ENCODE assay signal across 1 cellular context in genomic region chr17:7324438-7324779, GRCh38.
A peak's percentile ranks its signal among the peaks of the same experiment; 100 is the strongest.
TF ChIP-seq lines count a peak whose summit lies in the region.

No MANE protein-coding gene starts in this region.

TF ChIP-seq in GM23338, 12 proteins besides CTCF, POLR2A, EP300 and RAD21:
- TF ChIP-seq ZNF114 (CRISPR knock-in tag; IDR thresholded peaks at IDR 0.05) (no peak), ZNF331 (CRISPR knock-in tag; IDR thresholded peaks at IDR 0.05; ENCODE audit: low read depth) (no peak), JUNB (IDR thresholded peaks at IDR 0.05; ENCODE audit: unreplicated experiment) (no peak), POLR2AphosphoS5 (IDR thresholded peaks at IDR 0.05; ENCODE audit: low read depth) (0 out of 2 replicates have a peak, but pooled peaks have one; percentile 11), EZH2phosphoT487 (IDR thresholded peaks at IDR 0.05; ENCODE audit: unreplicated experiment) (no peak), CREB1 (CRISPR knock-in tag; IDR thresholded peaks at IDR 0.05; ENCODE audit: low read depth) (no peak)
- TF ChIP-seq, protein P1, sequence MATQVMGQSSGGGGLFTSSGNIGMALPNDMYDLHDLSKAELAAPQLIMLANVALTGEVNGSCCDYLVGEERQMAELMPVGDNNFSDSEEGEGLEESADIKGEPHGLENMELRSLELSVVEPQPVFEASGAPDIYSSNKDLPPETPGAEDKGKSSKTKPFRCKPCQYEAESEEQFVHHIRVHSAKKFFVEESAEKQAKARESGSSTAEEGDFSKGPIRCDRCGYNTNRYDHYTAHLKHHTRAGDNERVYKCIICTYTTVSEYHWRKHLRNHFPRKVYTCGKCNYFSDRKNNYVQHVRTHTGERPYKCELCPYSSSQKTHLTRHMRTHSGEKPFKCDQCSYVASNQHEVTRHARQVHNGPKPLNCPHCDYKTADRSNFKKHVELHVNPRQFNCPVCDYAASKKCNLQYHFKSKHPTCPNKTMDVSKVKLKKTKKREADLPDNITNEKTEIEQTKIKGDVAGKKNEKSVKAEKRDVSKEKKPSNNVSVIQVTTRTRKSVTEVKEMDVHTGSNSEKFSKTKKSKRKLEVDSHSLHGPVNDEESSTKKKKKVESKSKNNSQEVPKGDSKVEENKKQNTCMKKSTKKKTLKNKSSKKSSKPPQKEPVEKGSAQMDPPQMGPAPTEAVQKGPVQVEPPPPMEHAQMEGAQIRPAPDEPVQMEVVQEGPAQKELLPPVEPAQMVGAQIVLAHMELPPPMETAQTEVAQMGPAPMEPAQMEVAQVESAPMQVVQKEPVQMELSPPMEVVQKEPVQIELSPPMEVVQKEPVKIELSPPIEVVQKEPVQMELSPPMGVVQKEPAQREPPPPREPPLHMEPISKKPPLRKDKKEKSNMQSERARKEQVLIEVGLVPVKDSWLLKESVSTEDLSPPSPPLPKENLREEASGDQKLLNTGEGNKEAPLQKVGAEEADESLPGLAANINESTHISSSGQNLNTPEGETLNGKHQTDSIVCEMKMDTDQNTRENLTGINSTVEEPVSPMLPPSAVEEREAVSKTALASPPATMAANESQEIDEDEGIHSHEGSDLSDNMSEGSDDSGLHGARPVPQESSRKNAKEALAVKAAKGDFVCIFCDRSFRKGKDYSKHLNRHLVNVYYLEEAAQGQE (IDR thresholded peaks at IDR 0.05; ENCODE audit: unreplicated experiment), result no peak
- TF ChIP-seq, protein P2, sequence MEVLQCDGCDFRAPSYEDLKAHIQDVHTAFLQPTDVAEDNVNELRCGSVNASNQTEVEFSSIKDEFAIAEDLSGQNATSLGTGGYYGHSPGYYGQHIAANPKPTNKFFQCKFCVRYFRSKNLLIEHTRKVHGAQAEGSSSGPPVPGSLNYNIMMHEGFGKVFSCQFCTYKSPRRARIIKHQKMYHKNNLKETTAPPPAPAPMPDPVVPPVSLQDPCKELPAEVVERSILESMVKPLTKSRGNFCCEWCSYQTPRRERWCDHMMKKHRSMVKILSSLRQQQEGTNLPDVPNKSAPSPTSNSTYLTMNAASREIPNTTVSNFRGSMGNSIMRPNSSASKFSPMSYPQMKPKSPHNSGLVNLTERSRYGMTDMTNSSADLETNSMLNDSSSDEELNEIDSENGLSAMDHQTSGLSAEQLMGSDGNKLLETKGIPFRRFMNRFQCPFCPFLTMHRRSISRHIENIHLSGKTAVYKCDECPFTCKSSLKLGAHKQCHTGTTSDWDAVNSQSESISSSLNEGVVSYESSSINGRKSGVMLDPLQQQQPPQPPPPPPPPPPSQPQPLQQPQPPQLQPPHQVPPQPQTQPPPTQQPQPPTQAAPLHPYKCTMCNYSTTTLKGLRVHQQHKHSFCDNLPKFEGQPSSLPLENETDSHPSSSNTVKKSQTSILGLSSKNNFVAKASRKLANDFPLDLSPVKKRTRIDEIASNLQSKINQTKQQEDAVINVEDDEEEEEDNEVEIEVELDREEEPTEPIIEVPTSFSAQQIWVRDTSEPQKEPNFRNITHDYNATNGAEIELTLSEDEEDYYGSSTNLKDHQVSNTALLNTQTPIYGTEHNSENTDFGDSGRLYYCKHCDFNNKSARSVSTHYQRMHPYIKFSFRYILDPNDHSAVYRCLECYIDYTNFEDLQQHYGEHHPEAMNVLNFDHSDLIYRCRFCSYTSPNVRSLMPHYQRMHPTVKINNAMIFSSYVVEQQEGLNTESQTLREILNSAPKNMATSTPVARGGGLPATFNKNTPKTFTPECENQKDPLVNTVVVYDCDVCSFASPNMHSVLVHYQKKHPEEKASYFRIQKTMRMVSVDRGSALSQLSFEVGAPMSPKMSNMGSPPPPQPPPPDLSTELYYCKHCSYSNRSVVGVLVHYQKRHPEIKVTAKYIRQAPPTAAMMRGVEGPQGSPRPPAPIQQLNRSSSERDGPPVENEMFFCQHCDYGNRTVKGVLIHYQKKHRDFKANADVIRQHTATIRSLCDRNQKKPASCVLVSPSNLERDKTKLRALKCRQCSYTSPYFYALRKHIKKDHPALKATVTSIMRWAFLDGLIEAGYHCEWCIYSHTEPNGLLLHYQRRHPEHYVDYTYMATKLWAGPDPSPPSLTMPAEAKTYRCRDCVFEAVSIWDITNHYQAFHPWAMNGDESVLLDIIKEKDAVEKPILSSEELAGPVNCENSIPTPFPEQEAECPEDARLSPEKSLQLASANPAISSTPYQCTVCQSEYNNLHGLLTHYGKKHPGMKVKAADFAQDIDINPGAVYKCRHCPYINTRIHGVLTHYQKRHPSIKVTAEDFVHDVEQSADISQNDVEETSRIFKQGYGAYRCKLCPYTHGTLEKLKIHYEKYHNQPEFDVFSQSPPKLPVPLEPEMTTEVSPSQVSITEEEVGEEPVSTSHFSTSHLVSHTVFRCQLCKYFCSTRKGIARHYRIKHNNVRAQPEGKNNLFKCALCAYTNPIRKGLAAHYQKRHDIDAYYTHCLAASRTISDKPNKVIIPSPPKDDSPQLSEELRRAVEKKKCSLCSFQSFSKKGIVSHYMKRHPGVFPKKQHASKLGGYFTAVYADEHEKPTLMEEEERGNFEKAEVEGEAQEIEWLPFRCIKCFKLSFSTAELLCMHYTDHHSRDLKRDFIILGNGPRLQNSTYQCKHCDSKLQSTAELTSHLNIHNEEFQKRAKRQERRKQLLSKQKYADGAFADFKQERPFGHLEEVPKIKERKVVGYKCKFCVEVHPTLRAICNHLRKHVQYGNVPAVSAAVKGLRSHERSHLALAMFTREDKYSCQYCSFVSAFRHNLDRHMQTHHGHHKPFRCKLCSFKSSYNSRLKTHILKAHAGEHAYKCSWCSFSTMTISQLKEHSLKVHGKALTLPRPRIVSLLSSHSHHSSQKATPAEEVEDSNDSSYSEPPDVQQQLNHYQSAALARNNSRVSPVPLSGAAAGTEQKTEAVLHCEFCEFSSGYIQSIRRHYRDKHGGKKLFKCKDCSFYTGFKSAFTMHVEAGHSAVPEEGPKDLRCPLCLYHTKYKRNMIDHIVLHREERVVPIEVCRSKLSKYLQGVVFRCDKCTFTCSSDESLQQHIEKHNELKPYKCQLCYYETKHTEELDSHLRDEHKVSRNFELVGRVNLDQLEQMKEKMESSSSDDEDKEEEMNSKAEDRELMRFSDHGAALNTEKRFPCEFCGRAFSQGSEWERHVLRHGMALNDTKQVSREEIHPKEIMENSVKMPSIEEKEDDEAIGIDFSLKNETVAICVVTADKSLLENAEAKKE (CRISPR knock-in tag; IDR thresholded peaks at IDR 0.05), result no peak
